In genomic region chr22:19176732-19177131, GRCh38 we compare ENCODE assay signal across 13 cellular contexts. TPM values are rescaled to one million over a fixed set of nuclear protein-coding genes. Genes with fewer than 3 reads are reported as not detected.
DNase-seq lines count a peak whose midpoint lies in the region; ATAC-seq and TF ChIP-seq lines count a peak whose summit lies in the region.
"Had no signal": no experiment of that assay in that cellular context is flagged by ENCODE, and none has a peak within 500 bp of the region (broad histone marks: within the 10 kb centered on the region; RNA-seq: fewer than 3 reads in every experiment).

No MANE protein-coding gene starts in this region.

- peak overlapping the region; percentile 72 for H3K4me3 ChIP-seq in iPS-20b (ENCODE audit: low read length)
- no peak overlapping the region for H3K4me3 ChIP-seq in psoas muscle

- peaks cover 14% of the 10 kb centered on the region; the same call in 1 of the 2 replicates for H3K36me3 ChIP-seq in iPS-20b (ENCODE audit: insufficient read depth, low read depth, low read length)
- peaks cover 0 to 39% of the 10 kb centered on the region in 2 donors for H3K36me3 ChIP-seq in psoas muscle (ENCODE audit: insufficient read depth in 1 of 2, low read depth in 1 of 2)

- 83 to 87% (median 86%) methylated on average over 12 of the region's 12 CpGs for WGBS in psoas muscle, 3 donors

- H3K9me3 ChIP-seq in iPS-20b (ENCODE audit: insufficient read depth, low read depth, low read length) (no peaks in the 10 kb centered on the region), psoas muscle (no peaks in the 10 kb centered on the region)
- H3K9me3 ChIP-seq: spleen, upper lobe of right lung had no signal

- H3K27ac Mint-ChIP-seq in stimulated activated naive CD8-positive, alpha-beta T cell treated with anti-CD3 and anti-CD28 coated beads, Interleukin-15, Interleukin-2, amounts not matched to agents 100 ng/mL and 50 ng/mL, for 24 hours, result no peak overlapping the region
- H3K27ac Mint-ChIP-seq in activated T-cell treated with anti-CD3 and anti-CD28 coated beads, Interleukin-2, amount 50 U/mL, for 72 hours, result no peak overlapping the region

- peak overlapping the region; percentile 56 for H3K4me3 Mint-ChIP-seq in stimulated activated naive CD8-positive, alpha-beta T cell treated with anti-CD3 and anti-CD28 coated beads, Interleukin-15, Interleukin-2, amounts not matched to agents 100 ng/mL and 50 ng/mL, for 24 hours
- peak overlapping the region; percentile 72 to 77 for H3K4me3 Mint-ChIP-seq in activated T-cell treated with anti-CD3 and anti-CD28 coated beads, Interleukin-2, amount 50 U/mL, for 72 hours

- intact Hi-C loops in posterior vena cava (cut with DNase I), result loop anchor here in 1 of 2 donors (5.0 kb wide), 1 partner anchor 1184 kb away; no protein-coding TSS in a partner anchor
- intact Hi-C loops in psoas muscle (cut with DNase I), result loop anchor here in 1 of 2 donors (5.0 kb wide), 1 partner anchor 34 kb away; the partner anchor contains the start of gene ESS2

- ATAC-seq in stimulated activated naive CD8-positive, alpha-beta T cell treated with anti-CD3 and anti-CD28 coated beads, Interleukin-15, Interleukin-2, amounts not matched to agents 100 U/mL and 50 U/mL, for 24 hours, result no peak
- no peak for ATAC-seq in activated T-cell treated with anti-CD3 and anti-CD28 coated beads, Interleukin-2, amount 50 U/mL, for 72 hours (replicated peaks in 1 of 2)
- no peak for ATAC-seq in GM21360 (IDR thresholded peaks at IDR 0.05; ENCODE audit: unreplicated experiment)
- ATAC-seq in psoas muscle, result no peak
- ATAC-seq: upper lobe of right lung had no signal

- H3K4me1 ChIP-seq in iPS-20b (ENCODE audit: insufficient read depth, low read length) (peaks cover 28% of the 10 kb centered on the region), psoas muscle (peaks cover 21% of the 10 kb centered on the region)

- H3K27me3 ChIP-seq in iPS-20b (ENCODE audit: insufficient read depth, low read length) (no peaks in the 10 kb centered on the region), psoas muscle (ENCODE audit: insufficient read depth in 3 of 3, low read length in 2 of 3) (no peaks in the 10 kb centered on the region)
- H3K27me3 ChIP-seq: spleen, upper lobe of right lung had no signal

- H3K27me3 Mint-ChIP-seq in stimulated activated naive CD8-positive, alpha-beta T cell treated with anti-CD3 and anti-CD28 coated beads, Interleukin-15, Interleukin-2, amounts not matched to agents 100 ng/mL and 50 ng/mL, for 24 hours, result no peaks in the 10 kb centered on the region
- no peaks in the 10 kb centered on the region for H3K27me3 Mint-ChIP-seq in activated T-cell treated with anti-CD3 and anti-CD28 coated beads, Interleukin-2, amount 50 U/mL, for 72 hours (ENCODE audit: low read depth)

- no peak for TF ChIP-seq CTCF in psoas muscle (IDR thresholded peaks at IDR 0.05)

- peak overlapping the region; percentile 51; the same call in 1 of the 2 replicates for H3K9ac ChIP-seq in iPS-20b (ENCODE audit: low read depth, low read length)

- H3K27ac ChIP-seq in iPS-20b (ENCODE audit: low read length) (no peak overlapping the region), psoas muscle (no peak overlapping the region)
- H3K27ac ChIP-seq: upper lobe of right lung had no signal

- in situ Hi-C loops in ACHN (cut with HindIII; ENCODE audit: low pct_ligation_motif_present, low pct_unique_long_range_greater_than_20kb, low sequenced_read_pairs), result no loop called here

- H3K4me1 Mint-ChIP-seq in stimulated activated naive CD8-positive, alpha-beta T cell treated with anti-CD3 and anti-CD28 coated beads, Interleukin-15, Interleukin-2, amounts not matched to agents 100 ng/mL and 50 ng/mL, for 24 hours (ENCODE audit: low read depth), result peaks cover 35% of the 10 kb centered on the region
- peaks cover 49% of the 10 kb centered on the region for H3K4me1 Mint-ChIP-seq in activated T-cell treated with anti-CD3 and anti-CD28 coated beads, Interleukin-2, amount 50 U/mL, for 72 hours (ENCODE audit: low read depth)

- H3K9me3 Mint-ChIP-seq in stimulated activated naive CD8-positive, alpha-beta T cell treated with anti-CD3 and anti-CD28 coated beads, Interleukin-15, Interleukin-2, amounts not matched to agents 100 ng/mL and 50 ng/mL, for 24 hours, result no peaks in the 10 kb centered on the region
- no peaks in the 10 kb centered on the region for H3K9me3 Mint-ChIP-seq in activated T-cell treated with anti-CD3 and anti-CD28 coated beads, Interleukin-2, amount 50 U/mL, for 72 hours

- DNase-seq in stimulated activated naive CD8-positive, alpha-beta T cell treated with anti-CD3 and anti-CD28 coated beads, Interleukin-15, Interleukin-2, amounts not matched to agents 100 U/mL and 50 U/mL, for 24 hours, result no peak
- no peak for DNase-seq in activated T-cell treated with anti-CD3 and anti-CD28 coated beads, Interleukin-2, amount 50 U/mL, for 72 hours
- DNase-seq in posterior vena cava (ENCODE audit: low spot score) (no peak), psoas muscle (no peak), ACHN (no peak)
- DNase-seq: NCI-H1930, spleen, upper lobe of right lung had no signal

- peaks cover 12% of the 10 kb centered on the region for H3K36me3 Mint-ChIP-seq in stimulated activated naive CD8-positive, alpha-beta T cell treated with anti-CD3 and anti-CD28 coated beads, Interleukin-15, Interleukin-2, amounts not matched to agents 100 ng/mL and 50 ng/mL, for 24 hours (ENCODE audit: low read depth)
- H3K36me3 Mint-ChIP-seq in activated T-cell treated with anti-CD3 and anti-CD28 coated beads, Interleukin-2, amount 50 U/mL, for 72 hours (ENCODE audit: insufficient read depth in 2 of 2), result no peaks in the 10 kb centered on the region

RNA-seq across cellular contexts. Expression of gene SLC25A1, which starts 1.8 kb away (rescaled TPM):
- 10 to 100 TPM; 34.3 TPM for total RNA-seq in activated T-cell treated with anti-CD3 and anti-CD28 coated beads, Interleukin-2, amount 50 U/mL, for 72 hours
- total RNA-seq in posterior vena cava (10 to 100 TPM; 46.2 to 47.8 TPM), psoas muscle (10 to 100 TPM in 2 of 4 donors, 1 to 10 TPM in 2; 7.3 to 23.1 (median 13.0) TPM)
- 10 to 100 TPM in 2 of 3 donors, 1 to 10 TPM in 1; 7.5 to 20.1 (median 10.8) TPM for polyA plus RNA-seq in psoas muscle

RNA-seq across cellular contexts. Expression of gene GSC2, which starts 26.6 kb away (rescaled TPM):
- total RNA-seq in activated T-cell treated with anti-CD3 and anti-CD28 coated beads, Interleukin-2, amount 50 U/mL, for 72 hours, result not detected
- total RNA-seq in posterior vena cava, result not detected
- not detected for total RNA-seq in psoas muscle
- polyA plus RNA-seq in psoas muscle, result not detected
- total RNA-seq: Daoy; spleen; T-helper 2 cell treated with Interferon-gamma antibody and Interleukin-4, amounts not matched to agents 100 ng/mL and 5 ng/mL, for 36 hours; upper lobe of right lung had no signal
- polyA plus RNA-seq: spleen had no signal

RNA-seq across cellular contexts. Expression of gene ESS2, which starts 32.3 kb away (rescaled TPM):
- 10 to 100 TPM; 16.0 to 19.7 TPM for total RNA-seq in activated T-cell treated with anti-CD3 and anti-CD28 coated beads, Interleukin-2, amount 50 U/mL, for 72 hours
- total RNA-seq in posterior vena cava (10 to 100 TPM; 10.2 to 11.5 TPM), psoas muscle (10 to 100 TPM in 3 of 4 donors, 1 to 10 TPM in 1; 7.9 to 14.0 (median 10.9) TPM)
- 10 to 100 TPM in 2 of 3 donors, 1 to 10 TPM in 1; 9.3 to 13.6 (median 12.6) TPM for polyA plus RNA-seq in psoas muscle

RNA-seq across cellular contexts. Expression of gene TSSK2, which starts 45.6 kb away (rescaled TPM):
- not detected for total RNA-seq in activated T-cell treated with anti-CD3 and anti-CD28 coated beads, Interleukin-2, amount 50 U/mL, for 72 hours
- total RNA-seq in posterior vena cava (not detected), psoas muscle (under 1 TPM in 1 of 4 donors, not detected in 3; 0.32 TPM)
- polyA plus RNA-seq in psoas muscle, result under 1 TPM; 0.14 to 0.32 (median 0.23) TPM
- total RNA-seq: Daoy; spleen; T-helper 2 cell treated with Interferon-gamma antibody and Interleukin-4, amounts not matched to agents 100 ng/mL and 5 ng/mL, for 36 hours; upper lobe of right lung had no signal

RNA-seq across cellular contexts. Expression of gene DGCR2, which starts 54.5 kb away (rescaled TPM):
- total RNA-seq in activated T-cell treated with anti-CD3 and anti-CD28 coated beads, Interleukin-2, amount 50 U/mL, for 72 hours, result 10 to 100 TPM; 24.4 to 28.5 TPM
- total RNA-seq in posterior vena cava, result 10 to 100 TPM; 28.3 to 35.2 TPM
- total RNA-seq in psoas muscle, result 10 to 100 TPM; 13.1 to 27.6 (median 25.9) TPM
- 10 to 100 TPM; 13.2 to 24.5 (median 15.0) TPM for polyA plus RNA-seq in psoas muscle
